In genomic region chr17:59651346-59651745, GRCh38 we compare ENCODE assay signal across 17 cellular contexts. TPM values are rescaled to one million over a fixed set of nuclear protein-coding genes. Genes with fewer than 3 reads are reported as not detected.
DNase-seq lines count a peak whose midpoint lies in the region; ATAC-seq and TF ChIP-seq lines count a peak whose summit lies in the region.
"Had no signal": no experiment of that assay in that cellular context is flagged by ENCODE, and none has a peak within 500 bp of the region (broad histone marks: within the 10 kb centered on the region; RNA-seq: fewer than 3 reads in every experiment).

No MANE protein-coding gene starts in this region.

- H3K4me3 ChIP-seq in DND-41 (ENCODE audit: low read depth in 1 of 2, low read length in 2 of 2) (no peak overlapping the region), uterus (no peak overlapping the region), vagina (no peak overlapping the region)
- no peak overlapping the region for H3K4me3 ChIP-seq in Jurkat, Clone E6-1 (ENCODE audit: low read length)
- H3K4me3 ChIP-seq in naive thymus-derived CD4-positive, alpha-beta T cell (ENCODE audit: low read length), result no peak overlapping the region
- H3K4me3 ChIP-seq: GM23338 had no signal

- H3K4me2 ChIP-seq in DND-41 (ENCODE audit: insufficient read depth, low read length), result no peak overlapping the region
- H3K4me2 ChIP-seq: GM23338 had no signal

- peaks cover 21 to 56% (median 32%) of the 10 kb centered on the region in 5 donors for H3K36me3 Mint-ChIP-seq in naive thymus-derived CD4-positive, alpha-beta T cell

- H3K79me2 ChIP-seq in DND-41 (ENCODE audit: insufficient read depth, low read length), result peaks cover 46% of the 10 kb centered on the region

- H3K27ac Mint-ChIP-seq in naive thymus-derived CD4-positive, alpha-beta T cell, result no peak overlapping the region
- H3K27ac Mint-ChIP-seq: GM23338 had no signal

- H3K36me3 ChIP-seq in DND-41 (ENCODE audit: insufficient read depth, low read length), result peaks cover 96% of the 10 kb centered on the region
- peaks cover 4 to 55% (median 9%) of the 10 kb centered on the region in 3 experiments for H3K36me3 ChIP-seq in naive thymus-derived CD4-positive, alpha-beta T cell (ENCODE audit: control insufficient read depth in 2 of 3, insufficient read depth in 3 of 3, low read length in 3 of 3)
- no peaks in the 10 kb centered on the region for H3K36me3 ChIP-seq in uterus
- peaks cover 0 to 73% of the 10 kb centered on the region in 2 donors for H3K36me3 ChIP-seq in vagina

- H3K4me1 ChIP-seq in DND-41 (ENCODE audit: insufficient read depth, low read length) (no peaks in the 10 kb centered on the region), uterus (no peaks in the 10 kb centered on the region), vagina (peaks cover 10% of the 10 kb centered on the region)
- H3K4me1 ChIP-seq in naive thymus-derived CD4-positive, alpha-beta T cell (ENCODE audit: control insufficient read depth in 2 of 2, insufficient read depth in 2 of 2, low read length in 2 of 2), result peaks cover 5 to 10% of the 10 kb centered on the region in 2 donors

- TF ChIP-seq POLR2A in uterus (IDR thresholded peaks at IDR 0.05), result no peak
- no peak for TF ChIP-seq POLR2A in vagina (IDR thresholded peaks at IDR 0.05)

- ATAC-seq in DND-41 (ENCODE audit: insufficient read depth, low read depth), result peak; percentile 99
- ATAC-seq in naive thymus-derived CD4-positive, alpha-beta T cell, result peak; percentile 49
- ATAC-seq: GM23338, left colon, sciatic nerve had no signal

- H3K4me3 Mint-ChIP-seq in naive thymus-derived CD4-positive, alpha-beta T cell, result no peak overlapping the region
- H3K4me3 Mint-ChIP-seq: activated T-cell treated with anti-CD3 and anti-CD28 coated beads, Interleukin-2, amount 50 U/mL, for 72 hours; GM23338 had no signal

- H3K9ac ChIP-seq in DND-41 (ENCODE audit: low read depth, low read length), result no peak overlapping the region

- TF ChIP-seq CTCF in DND-41 (IDR thresholded peaks at IDR 0.05; ENCODE audit: borderline replicate concordance, extremely low read depth, low read length, poor library complexity, severe bottlenecking) (no peak), uterus (IDR thresholded peaks at IDR 0.05) (no peak), vagina (IDR thresholded peaks at IDR 0.05) (no peak)

- CTCF ChIA-PET in naive thymus-derived CD4-positive, alpha-beta T cell (lab: Charles Lee), result interaction anchor here (0.7 kb wide), 1 partner anchor 43 kb away, joined by 3 read pairs; no protein-coding TSS in a partner anchor

- no peaks in the 10 kb centered on the region for H3K9me3 Mint-ChIP-seq in naive thymus-derived CD4-positive, alpha-beta T cell
- H3K9me3 Mint-ChIP-seq: activated T-cell treated with anti-CD3 and anti-CD28 coated beads, Interleukin-2, amount 50 U/mL, for 72 hours; GM23338 had no signal

- POLR2A ChIA-PET in naive thymus-derived CD4-positive, alpha-beta T cell (lab: Charles Lee), result interaction anchor here (1.0 kb wide), 1 partner anchor 33 kb away, joined by 4 read pairs; no protein-coding TSS in a partner anchor

- no peaks in the 10 kb centered on the region for H3K27me3 ChIP-seq in DND-41 (ENCODE audit: insufficient read depth, low read length, poor library complexity)
- H3K27me3 ChIP-seq in naive thymus-derived CD4-positive, alpha-beta T cell (ENCODE audit: control insufficient read depth in 2 of 2, insufficient read depth in 2 of 2, low read length in 2 of 2), result no peaks in the 10 kb centered on the region
- H3K27me3 ChIP-seq in uterus, result no peaks in the 10 kb centered on the region
- H3K27me3 ChIP-seq in vagina, result no peaks in the 10 kb centered on the region

- H3K27ac ChIP-seq in DND-41 (ENCODE audit: low read length), result no peak overlapping the region
- H3K27ac ChIP-seq in naive thymus-derived CD4-positive, alpha-beta T cell (ENCODE audit: low read depth, low read length), result no peak overlapping the region
- H3K27ac ChIP-seq in uterus, result no peak overlapping the region
- no peak overlapping the region for H3K27ac ChIP-seq in vagina

- no peaks in the 10 kb centered on the region for H3K27me3 Mint-ChIP-seq in naive thymus-derived CD4-positive, alpha-beta T cell

- DNase-seq in DND-41 (no peak), astrocyte of the hippocampus (ENCODE audit: low read depth, low spot score) (peak; percentile 75), uterus (no peak), NCI-H1048 (lab: John Stamatoyannopoulos, UW) (no peak), vagina (ENCODE audit: extremely low spot score in 2 of 2) (no peak), SIG-M5 (lab: John Stamatoyannopoulos, UW) (no peak)
- peak; percentile 73 for DNase-seq in Jurkat, Clone E6-1 (ENCODE audit: low read depth, low spot score)
- DNase-seq in naive thymus-derived CD4-positive, alpha-beta T cell, result peak in 1 of 9 donors; percentile 5
- DNase-seq: activated CD4-positive, alpha-beta T cell treated with anti-CD3 and anti-CD28 coated beads, Interleukin-2, amount 50 U/mL, for 48 hours; activated T-cell treated with anti-CD3 and anti-CD28 coated beads, Interleukin-2, amount 50 U/mL, for 72 hours; COR-L47; Karpas-422; left colon; occipital lobe; stimulated activated CD4-positive, alpha-beta T cell treated with anti-CD3 and anti-CD28 coated beads, Interleukin-2, amount 100 ng/mL, for 24 hours had no signal

- H3K9me3 ChIP-seq in DND-41 (ENCODE audit: insufficient read depth, low read length, severe bottlenecking) (no peaks in the 10 kb centered on the region), uterus (no peaks in the 10 kb centered on the region), vagina (no peaks in the 10 kb centered on the region)
- H3K9me3 ChIP-seq in naive thymus-derived CD4-positive, alpha-beta T cell (ENCODE audit: control insufficient read depth in 2 of 3, low read length in 3 of 3), result no peaks in the 10 kb centered on the region

- peaks cover 19% of the 10 kb centered on the region for H4K20me1 ChIP-seq in DND-41 (ENCODE audit: insufficient read depth, low read length)

- no peak overlapping the region for H2AFZ ChIP-seq in DND-41 (ENCODE audit: low read depth, low read length)
- H2AFZ ChIP-seq: GM23338 had no signal

- intact Hi-C loops in naive thymus-derived CD4-positive, alpha-beta T cell (cut with micrococcal nuclease), result no loop called here
- intact Hi-C loops in uterus (cut with DNase I; ENCODE audit: low total_unique reads) (no loop called here), vagina (cut with DNase I) (no loop called here)

- H3K4me1 Mint-ChIP-seq in naive thymus-derived CD4-positive, alpha-beta T cell, result peaks cover 15 to 57% (median 43%) of the 10 kb centered on the region in 7 donors
- H3K4me1 Mint-ChIP-seq: GM23338 had no signal

RNA-seq across cellular contexts. Expression of gene CLTC, which starts 31.7 kb away (rescaled TPM):
- polyA plus RNA-seq in Jurkat, Clone E6-1 (2012; ENCODE audit: insufficient read depth, insufficient read length), result 105 TPM
- total RNA-seq in naive thymus-derived CD4-positive, alpha-beta T cell, result 100 to 1,000 TPM in 1 of 5 experiments, 10 to 100 TPM in 4; 67.1 to 174 (median 88.4) TPM
- polyA plus RNA-seq in naive thymus-derived CD4-positive, alpha-beta T cell, result 10 to 100 TPM; 31.2 to 48.2 TPM
- total RNA-seq in uterus (100 to 1,000 TPM in 3 of 4 donors, 10 to 100 TPM in 1; 89.7 to 463 (median 245) TPM), vagina (113 TPM)

RNA-seq across cellular contexts. Expression of gene PTRH2, which starts 55.9 kb away (rescaled TPM):
- polyA plus RNA-seq in Jurkat, Clone E6-1 (2012; ENCODE audit: insufficient read depth, insufficient read length), result 48.3 TPM
- 10 to 100 TPM in 3 of 5 experiments, 1 to 10 TPM in 2; 6.1 to 24.1 (median 15.0) TPM for total RNA-seq in naive thymus-derived CD4-positive, alpha-beta T cell
- 10 to 100 TPM; 17.9 to 25.1 TPM for polyA plus RNA-seq in naive thymus-derived CD4-positive, alpha-beta T cell
- 10 to 100 TPM; 13.2 to 31.8 (median 24.3) TPM for total RNA-seq in uterus
- total RNA-seq in vagina, result 43.0 TPM

RNA-seq across cellular contexts. Expression of gene VMP1, which starts 56.1 kb away (rescaled TPM):
- 95.9 TPM for polyA plus RNA-seq in Jurkat, Clone E6-1 (2012; ENCODE audit: insufficient read depth, insufficient read length)
- total RNA-seq in naive thymus-derived CD4-positive, alpha-beta T cell, result 100 to 1,000 TPM in 2 of 5 experiments, 10 to 100 TPM in 3; 70.3 to 370 (median 82.5) TPM
- polyA plus RNA-seq in naive thymus-derived CD4-positive, alpha-beta T cell, result 10 to 100 TPM; 42.0 to 48.4 TPM
- total RNA-seq in uterus (100 to 1,000 TPM in 3 of 4 donors, 10 to 100 TPM in 1; 92.7 to 251 (median 150) TPM), vagina (380 TPM)

Comparison
In these comparisons a context has a peak if more than half of its experiments do, and no peak if none do; other contexts are left out.
1. DNase-seq: peak in Jurkat, Clone E6-1 (single experiment) and astrocyte of the hippocampus (single experiment); none in DND-41 (single experiment), uterus (0 of 2), NCI-H1048 (single experiment), vagina (0 of 2) and SIG-M5 (single experiment).